In the genomic region with DNA sequence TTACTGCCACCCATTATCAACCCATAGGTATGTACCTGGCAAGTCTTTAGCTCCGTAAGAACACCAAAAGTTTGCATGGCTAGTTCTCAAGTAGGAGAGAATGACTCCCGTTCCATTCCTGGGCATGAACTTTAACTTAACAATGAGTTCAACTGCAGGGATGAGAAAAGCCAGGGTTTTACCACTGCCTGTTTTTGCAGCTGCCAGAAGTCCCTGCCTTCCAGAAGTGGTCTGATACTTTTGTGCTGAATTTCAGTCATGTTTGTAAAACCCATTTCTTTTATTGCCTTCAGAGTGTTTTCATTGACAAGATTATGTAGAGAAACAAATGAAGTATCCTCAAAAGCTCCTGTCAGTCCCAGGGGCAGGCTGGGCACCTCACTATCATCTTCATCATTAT, we compare ENCODE assay signal across 1 cellular context. TPM values are rescaled to one million over a fixed set of nuclear protein-coding genes. Genes with fewer than 3 reads are reported as not detected.
"Had no signal": no experiment of that assay in that cellular context is flagged by ENCODE, and none has a peak within 500 bp of the region (broad histone marks: within the 10 kb centered on the region; RNA-seq: fewer than 3 reads in every experiment).

No MANE protein-coding gene starts in this region.

RNA-seq across cellular contexts. Expression of a gene that starts 22.6 kb away (rescaled TPM):
- total RNA-seq: K562 had no signal
